Comparison of ENCODE assay signal across 23 cellular contexts in genomic region chr1:45922374-45922773, GRCh38.
DNase-seq lines count a peak whose midpoint lies in the region; ATAC-seq and TF ChIP-seq lines count a peak whose summit lies in the region.
"Had no signal": no experiment of that assay in that cellular context is flagged by ENCODE, and none has a peak within 500 bp of the region (broad histone marks: within the 10 kb centered on the region; RNA-seq: fewer than 3 reads in every experiment).

No MANE protein-coding gene starts in this region.

- H2BK15ac ChIP-seq in mesenchymal stem cell (ENCODE audit: low read depth, poor library complexity, severe bottlenecking), result peak overlapping the region; percentile 19

- H3K27me3 ChIP-seq in heart right ventricle (no peaks in the 10 kb centered on the region), mesenchymal stem cell (ENCODE audit: control insufficient read depth in 1 of 2, insufficient read depth in 1 of 2, low read length in 2 of 2) (no peaks in the 10 kb centered on the region), upper lobe of right lung (no peaks in the 10 kb centered on the region)

- no peak overlapping the region for H4K8ac ChIP-seq in mesenchymal stem cell (ENCODE audit: low read length)

- H3K27me3 Mint-ChIP-seq in natural killer cell treated with Interleukin-12 subunit alpha and Interleukin-12 subunit beta and Interleukin-15 and Interleukin-18, amount 100 ng/mL, for 72 hours, result no peaks in the 10 kb centered on the region
- no peaks in the 10 kb centered on the region for H3K27me3 Mint-ChIP-seq in natural killer cell (ENCODE audit: low read depth in 2 of 2)

- H3K9me3 Mint-ChIP-seq in natural killer cell treated with Interleukin-12 subunit alpha and Interleukin-12 subunit beta and Interleukin-15 and Interleukin-18, amount 100 ng/mL, for 72 hours, result no peaks in the 10 kb centered on the region
- H3K9me3 Mint-ChIP-seq in natural killer cell, result no peaks in the 10 kb centered on the region
- H3K9me3 Mint-ChIP-seq: CD8-positive, alpha-beta T cell had no signal

- H3K4me1 ChIP-seq in heart right ventricle, result peaks cover 0 to 56% (median 18%) of the 10 kb centered on the region in 9 donors
- H3K4me1 ChIP-seq in mesenchymal stem cell (ENCODE audit: control insufficient read depth, insufficient read depth, low read depth, low read length), result no peaks in the 10 kb centered on the region
- no peaks in the 10 kb centered on the region for H3K4me1 ChIP-seq in upper lobe of right lung

- 63 to 71% methylated on average over 10 of the region's 10 CpGs for WGBS in heart right ventricle, 2 donors
- WGBS in mesenchymal stem cell, result 95% methylated on average over 10 of the region's 10 CpGs

- H3K27ac ChIP-seq in heart right ventricle, result peak overlapping the region in 8 of 10 donors; percentile 10 to 78 (median 62)
- H3K27ac ChIP-seq in mesenchymal stem cell (ENCODE audit: low read length, poor library complexity, severe bottlenecking), result no peak overlapping the region
- no peak overlapping the region for H3K27ac ChIP-seq in upper lobe of right lung
- H3K27ac ChIP-seq: 22Rv1 had no signal

- H3K4me1 Mint-ChIP-seq in natural killer cell treated with Interleukin-12 subunit alpha and Interleukin-12 subunit beta and Interleukin-15 and Interleukin-18, amount 100 ng/mL, for 72 hours (ENCODE audit: low read depth in 2 of 2), result peaks cover 20 to 21% of the 10 kb centered on the region in 2 donors
- H3K4me1 Mint-ChIP-seq in natural killer cell, result peaks cover 27 to 45% of the 10 kb centered on the region in 2 donors

- no peak overlapping the region for H3K23ac ChIP-seq in mesenchymal stem cell (ENCODE audit: low read length in 2 of 2)

- intact Hi-C loops in natural killer cell (cut with micrococcal nuclease), result no loop called here
- intact Hi-C loops in heart right ventricle (cut with DNase I), result loop anchor here in 1 of 10 donors (5.0 kb wide), 1 partner anchor 105 kb away; no protein-coding TSS in a partner anchor
- intact Hi-C loops in upper lobe of right lung (cut with DNase I), result no loop called here

- H2BK120ac ChIP-seq in mesenchymal stem cell (ENCODE audit: low read depth, low read length), result no peak overlapping the region

- H2BK12ac ChIP-seq in mesenchymal stem cell (ENCODE audit: low read length in 2 of 2), result no peak overlapping the region

- no peak overlapping the region for H3K14ac ChIP-seq in mesenchymal stem cell (ENCODE audit: low read length in 2 of 2)

- no peak for DNase-seq in natural killer cell treated with Interleukin-12 subunit alpha and Interleukin-12 subunit beta and Interleukin-15 and Interleukin-18, amount 100 ng/mL, for 72 hours (ENCODE audit: low spot score)
- DNase-seq in natural killer cell (no peak), heart right ventricle (peak; percentile 77 to 83), mesenchymal stem cell (no peak), upper lobe of right lung (no peak), COR-L47 (lab: John Stamatoyannopoulos, UW) (no peak)
- DNase-seq: ACHN; C1 segment of cervical spinal cord; Calu3; CD8-positive, alpha-beta T cell; DMS153; GOT3; MM.1S; NCI-H1092; NCI-H146; NCI-H2029; NCI-H226; NCI-H524; NCI-H774; NK-92 treated with Interleukin-12 subunit alpha and Interleukin-12 subunit beta, amount 100 ng/mL, for 24 hours had no signal

- no peak overlapping the region for H3K18ac ChIP-seq in mesenchymal stem cell (ENCODE audit: low read depth in 1 of 2, low read length in 2 of 2)

- H2AFZ ChIP-seq in mesenchymal stem cell (ENCODE audit: low read depth, low read length), result no peak overlapping the region

- ATAC-seq in natural killer cell treated with Interleukin-12 subunit alpha and Interleukin-12 subunit beta and Interleukin-15 and Interleukin-18, amount 100 ng/mL, for 72 hours, result peak; percentile 11 to 13
- no peak for ATAC-seq in natural killer cell
- ATAC-seq in heart right ventricle, result peak; percentile 78 to 96 (median 92)
- ATAC-seq in upper lobe of right lung, result peak; percentile 34
- ATAC-seq in GM21619 (IDR thresholded peaks at IDR 0.05; ENCODE audit: unreplicated experiment), result no peak
- ATAC-seq in HG02852 (IDR thresholded peaks at IDR 0.05; ENCODE audit: unreplicated experiment), result no peak
- ATAC-seq: CD8-positive, alpha-beta T cell had no signal

- H3K9me3 ChIP-seq in heart right ventricle, result no peaks in the 10 kb centered on the region
- H3K9me3 ChIP-seq in mesenchymal stem cell (ENCODE audit: control insufficient read depth, low read length), result no peaks in the 10 kb centered on the region
- no peaks in the 10 kb centered on the region for H3K9me3 ChIP-seq in upper lobe of right lung

- peak overlapping the region in 1 of 10 donors; percentile 11 for H3K4me3 ChIP-seq in heart right ventricle
- H3K4me3 ChIP-seq in mesenchymal stem cell (ENCODE audit: insufficient read depth in 1 of 2, low read depth in 1 of 2, low read length in 2 of 2), result no peak overlapping the region
- H3K4me3 ChIP-seq in upper lobe of right lung, result no peak overlapping the region

- H2AK5ac ChIP-seq in mesenchymal stem cell (ENCODE audit: low read length, severe bottlenecking), result no peak overlapping the region

- no peak overlapping the region for H3K27ac Mint-ChIP-seq in natural killer cell treated with Interleukin-12 subunit alpha and Interleukin-12 subunit beta and Interleukin-15 and Interleukin-18, amount 100 ng/mL, for 72 hours
- H3K27ac Mint-ChIP-seq in natural killer cell, result no peak overlapping the region
- H3K27ac Mint-ChIP-seq: CD8-positive, alpha-beta T cell had no signal

- H3K4ac ChIP-seq in mesenchymal stem cell (ENCODE audit: low read depth in 1 of 2, low read length in 2 of 2), result no peak overlapping the region

- no peak overlapping the region for H3K4me2 ChIP-seq in mesenchymal stem cell (ENCODE audit: low read length, poor library complexity, severe bottlenecking)

- TF ChIP-seq CTCF in natural killer cell (IDR thresholded peaks at IDR 0.05) (no peak), heart right ventricle (IDR thresholded peaks at IDR 0.05) (no peak), upper lobe of right lung (IDR thresholded peaks at IDR 0.05) (no peak)

- no peak overlapping the region for H3K4me3 Mint-ChIP-seq in natural killer cell treated with Interleukin-12 subunit alpha and Interleukin-12 subunit beta and Interleukin-15 and Interleukin-18, amount 100 ng/mL, for 72 hours
- no peak overlapping the region for H3K4me3 Mint-ChIP-seq in natural killer cell
- H3K4me3 Mint-ChIP-seq: CD8-positive, alpha-beta T cell had no signal

- H3K9ac ChIP-seq in mesenchymal stem cell (ENCODE audit: low read length), result no peak overlapping the region

- peaks cover 23% of the 10 kb centered on the region for H3K79me1 ChIP-seq in mesenchymal stem cell (replicated peaks; ENCODE audit: low read length, poor library complexity, severe bottlenecking)

- H3K36me3 Mint-ChIP-seq in natural killer cell treated with Interleukin-12 subunit alpha and Interleukin-12 subunit beta and Interleukin-15 and Interleukin-18, amount 100 ng/mL, for 72 hours, result no peaks in the 10 kb centered on the region
- H3K36me3 Mint-ChIP-seq in natural killer cell, result no peaks in the 10 kb centered on the region
- H3K36me3 Mint-ChIP-seq: CD8-positive, alpha-beta T cell had no signal

- H3K36me3 ChIP-seq in heart right ventricle, result peaks cover 0 to 12% (median 0%) of the 10 kb centered on the region in 9 donors
- H3K36me3 ChIP-seq in mesenchymal stem cell (ENCODE audit: control insufficient read depth in 1 of 2, insufficient read depth in 2 of 2, low read depth in 1 of 2, low read length in 2 of 2), result peaks cover 0 to 4% of the 10 kb centered on the region in 2 experiments
- H3K36me3 ChIP-seq in upper lobe of right lung, result no peaks in the 10 kb centered on the region

- H2BK5ac ChIP-seq in mesenchymal stem cell (ENCODE audit: low read depth, low read length, poor library complexity, severe bottlenecking), result no peak overlapping the region

- no peak overlapping the region for H4K91ac ChIP-seq in mesenchymal stem cell (ENCODE audit: low read length)

Comparison
In these comparisons a context has a peak if more than half of its experiments do, and no peak if none do; other contexts are left out.
1. ATAC-seq: peak in natural killer cell treated with Interleukin-12 subunit alpha and Interleukin-12 subunit beta and Interleukin-15 and Interleukin-18, amount 100 ng/mL, for 72 hours (2 of 2), heart right ventricle (8 of 8) and upper lobe of right lung (single experiment); none in natural killer cell (0 of 3), GM21619 (single experiment) and HG02852 (single experiment).
2. DNase-seq: peak in heart right ventricle (2 of 2); none in natural killer cell treated with Interleukin-12 subunit alpha and Interleukin-12 subunit beta and Interleukin-15 and Interleukin-18, amount 100 ng/mL, for 72 hours (single experiment), natural killer cell (single experiment), mesenchymal stem cell (single experiment), upper lobe of right lung (single experiment) and COR-L47 (single experiment).
3. H3K27ac ChIP-seq: peak in heart right ventricle (8 of 10); none in mesenchymal stem cell (single experiment) and upper lobe of right lung (single experiment).